In genomic region chr21:29624776-29625175, GRCh38 we compare ENCODE assay signal across 7 cellular contexts.
"Had no signal": no experiment of that assay in that cellular context is flagged by ENCODE, and none has a peak within 500 bp of the region (broad histone marks: within the 10 kb centered on the region; RNA-seq: fewer than 3 reads in every experiment).

No MANE protein-coding gene starts in this region.

- FAIRE-seq: H1, H54, HTR-8/SVneo had no signal

- H3K4me3 ChIP-seq: GM23338 had no signal

- H2AFZ ChIP-seq: GM23338 had no signal

- H3K4me2 ChIP-seq: GM23338 had no signal

- DNase-seq: H9, HCEC 1CT, KG1 had no signal

- ATAC-seq: GM23338 had no signal
